ENCODE assay signal across 19 cellular contexts in genomic region chr4:6351246-6352000, GRCh38.
DNase-seq lines count a peak whose midpoint lies in the region; ATAC-seq and TF ChIP-seq lines count a peak whose summit lies in the region.
"Had no signal": no experiment of that assay in that cellular context is flagged by ENCODE, and none has a peak within 500 bp of the region (broad histone marks: within the 10 kb centered on the region; RNA-seq: fewer than 3 reads in every experiment).

No MANE protein-coding gene starts in this region.

- H3K27me3 Mint-ChIP-seq in CD4-positive, alpha-beta T cell = peaks cover 27% of the 10 kb centered on the region

- no peak overlapping the region for H2AFZ ChIP-seq in neural cell (ENCODE audit: low read depth, low read length)
- H2AFZ ChIP-seq in osteoblast (ENCODE audit: low read length) = no peak overlapping the region

- H3K4me2 ChIP-seq in BLaER1 (peak overlapping the region; percentile 79), neural cell (ENCODE audit: low read length) (no peak overlapping the region), osteoblast (ENCODE audit: insufficient read depth, low read length) (no peak overlapping the region)
- H3K4me2 ChIP-seq in BLaER1 treated with 17β-estradiol and CSF1 and Interleukin-3, amounts not matched to agents 10 nM and 100 nM = peak overlapping the region in 9 of 11 experiments; percentile 47 to 82 (median 69); a peak in 18 of 22 replicates

- H3F3A ChIP-seq in neural cell (ENCODE audit: insufficient read depth, low read length, poor library complexity, severe bottlenecking) = no peaks in the 10 kb centered on the region

- H3K79me2 ChIP-seq in neural cell (replicated peaks; ENCODE audit: insufficient read depth, low read length) = no peaks in the 10 kb centered on the region
- no peaks in the 10 kb centered on the region for H3K79me2 ChIP-seq in osteoblast (ENCODE audit: insufficient read depth, low read length)

- intact Hi-C loops in CD4-positive, alpha-beta T cell (cut with DNase I, micrococcal nuclease) = no loop called here

- TF ChIP-seq RAD21 in neural cell (conservative IDR thresholded peaks at IDR 0.05) = no peak

- no peak overlapping the region for H3K9ac ChIP-seq in BLaER1
- H3K9ac ChIP-seq in BLaER1 treated with 17β-estradiol and CSF1 and Interleukin-3, amounts not matched to agents 10 nM and 100 nM = peak overlapping the region in 1 of 11 experiments; percentile 15; a peak in 1 of 22 replicates
- H3K9ac ChIP-seq in neural cell (ENCODE audit: low read length) = peak overlapping the region; percentile 16

- no peak for TF ChIP-seq CTCF in neural cell (IDR thresholded peaks at IDR 0.05; ENCODE audit: poor library complexity, severe bottlenecking)
- TF ChIP-seq CTCF in osteoblast (IDR thresholded peaks at IDR 0.05; ENCODE audit: extremely low read depth, low read depth, low read length) = no peak
- no peak for TF ChIP-seq CTCF in CD4-positive, alpha-beta T cell (IDR thresholded peaks at IDR 0.05)

- peaks cover 75% of the 10 kb centered on the region for H3K4me1 ChIP-seq in BLaER1
- H3K4me1 ChIP-seq in BLaER1 treated with 17β-estradiol and CSF1 and Interleukin-3, amounts not matched to agents 10 nM and 100 nM = peaks cover 11 to 76% (median 68%) of the 10 kb centered on the region in 10 experiments
- no peaks in the 10 kb centered on the region for H3K4me1 ChIP-seq in osteoblast (ENCODE audit: insufficient read depth, low read length)
- H3K4me1 ChIP-seq: BE2C, Caco-2 had no signal

- CTCF ChIA-PET in CD4-positive, alpha-beta T cell (lab: Charles Lee) = no interaction called here

- H3K4me1 Mint-ChIP-seq in CD4-positive, alpha-beta T cell (ENCODE audit: low read depth) = no peaks in the 10 kb centered on the region
- H3K4me1 Mint-ChIP-seq: CD14-positive monocyte; CD4-positive, CD25-positive, alpha-beta regulatory T cell had no signal

- H3K9me3 Mint-ChIP-seq in CD4-positive, alpha-beta T cell = no peaks in the 10 kb centered on the region
- H3K9me3 Mint-ChIP-seq: CD8-positive, alpha-beta T cell had no signal

- no peak for TF ChIP-seq EP300 in neural cell (conservative IDR thresholded peaks at IDR 0.05; ENCODE audit: poor library complexity, severe bottlenecking)

- no peak overlapping the region for H3K27ac Mint-ChIP-seq in CD4-positive, alpha-beta T cell
- H3K27ac Mint-ChIP-seq: CD14-positive monocyte; CD4-positive, CD25-positive, alpha-beta regulatory T cell; CD8-positive, alpha-beta T cell had no signal

- H3K27me3 ChIP-seq in BLaER1 = no peaks in the 10 kb centered on the region
- H3K27me3 ChIP-seq in BLaER1 treated with 17β-estradiol and CSF1 and Interleukin-3, amounts not matched to agents 10 nM and 100 nM = no peaks in the 10 kb centered on the region; a peak in 1 of 22 replicates
- H3K27me3 ChIP-seq in neural cell (ENCODE audit: insufficient read depth, low read depth, low read length) = no peaks in the 10 kb centered on the region
- peaks cover 7% of the 10 kb centered on the region for H3K27me3 ChIP-seq in osteoblast (ENCODE audit: insufficient read depth, low read length)
- no peaks in the 10 kb centered on the region for H3K27me3 ChIP-seq in CD4-positive, alpha-beta T cell (ENCODE audit: control insufficient read depth, insufficient read depth, low read length)
- H3K27me3 ChIP-seq: BE2C had no signal

- H4K20me1 ChIP-seq in BLaER1 (no peaks in the 10 kb centered on the region), neural cell (ENCODE audit: insufficient read depth) (no peaks in the 10 kb centered on the region), osteoblast (ENCODE audit: insufficient read depth, low read length) (no peaks in the 10 kb centered on the region)
- H4K20me1 ChIP-seq in BLaER1 treated with 17β-estradiol and CSF1 and Interleukin-3, amounts not matched to agents 10 nM and 100 nM = peaks cover 0 to 5% (median 0%) of the 10 kb centered on the region in 11 experiments; a peak in 2 of 22 replicates

- H3K9me2 ChIP-seq in neural cell (ENCODE audit: insufficient read depth, low read length) = no peaks in the 10 kb centered on the region

- no peaks in the 10 kb centered on the region for H3K36me3 Mint-ChIP-seq in CD4-positive, alpha-beta T cell (ENCODE audit: low read depth)
- H3K36me3 Mint-ChIP-seq: CD14-positive monocyte; CD4-positive, CD25-positive, alpha-beta regulatory T cell; CD8-positive, alpha-beta T cell had no signal

- no peaks in the 10 kb centered on the region for H3K36me3 ChIP-seq in BLaER1
- H3K36me3 ChIP-seq in BLaER1 treated with 17β-estradiol and CSF1 and Interleukin-3, amounts not matched to agents 10 nM and 100 nM = no peaks in the 10 kb centered on the region
- no peaks in the 10 kb centered on the region for H3K36me3 ChIP-seq in neural cell (ENCODE audit: insufficient read depth, low read length)
- no peaks in the 10 kb centered on the region for H3K36me3 ChIP-seq in osteoblast (ENCODE audit: insufficient read depth, low read length)
- H3K36me3 ChIP-seq: BE2C had no signal

- DNase-seq in osteoblast (ENCODE audit: insufficient read length, low spot score, missing footprints) (peak; percentile 73), epidermal melanocyte (ENCODE audit: insufficient read length, low spot score) (no peak), iPS-NIHi11 (ENCODE audit: low spot score) (no peak)
- DNase-seq in activated CD4-positive, CD25-positive, alpha-beta regulatory T cell treated with anti-CD3 and anti-CD28 coated beads, Interleukin-2, amount 50 U/mL, for 72 hours = no peak
- no peak for DNase-seq in CD4-positive, alpha-beta T cell
- DNase-seq: 8988T; ACHN; BE2C; C1 segment of cervical spinal cord; Caco-2; Calu3; CD4-positive, CD25-positive, alpha-beta regulatory T cell; CD8-positive, alpha-beta T cell; DMS79 treated with DMSO at 0.1 percent for 48 hours; GF-D8 had no signal

- H3K4me3 Mint-ChIP-seq in CD4-positive, alpha-beta T cell = no peak overlapping the region
- H3K4me3 Mint-ChIP-seq: CD14-positive monocyte; CD4-positive, CD25-positive, alpha-beta regulatory T cell; CD8-positive, alpha-beta T cell had no signal

- POLR2A ChIA-PET in CD4-positive, alpha-beta T cell (lab: Charles Lee) = no interaction called here

- H3K27ac ChIP-seq in BLaER1 (0 out of 2 replicates have a peak overlapping the region, but pooled peaks have one; percentile 26), neural cell (ENCODE audit: low read length) (peak overlapping the region; percentile 29), osteoblast (ENCODE audit: low read depth, low read length) (no peak overlapping the region)
- H3K27ac ChIP-seq in BLaER1 treated with 17β-estradiol and CSF1 and Interleukin-3, amounts not matched to agents 10 nM and 100 nM = no peak overlapping the region
- H3K27ac ChIP-seq in CD4-positive, alpha-beta T cell (ENCODE audit: low read depth, low read length) = no peak overlapping the region

- H3K9me3 ChIP-seq in BLaER1 (no peaks in the 10 kb centered on the region), neural cell (ENCODE audit: low read length) (no peaks in the 10 kb centered on the region), osteoblast (ENCODE audit: low read depth, low read length) (no peaks in the 10 kb centered on the region)
- H3K9me3 ChIP-seq in BLaER1 treated with 17β-estradiol and CSF1 and Interleukin-3, amounts not matched to agents 10 nM and 100 nM (replicated peaks in 1 of 11) = peaks cover 0 to 2% (median 0%) of the 10 kb centered on the region in 11 experiments; a peak in 5 of 22 replicates
- H3K9me3 ChIP-seq in CD4-positive, alpha-beta T cell (ENCODE audit: control insufficient read depth, low read length) = no peaks in the 10 kb centered on the region
- H3K9me3 ChIP-seq: BE2C, Caco-2 had no signal

- H3K4me3 ChIP-seq in BLaER1 = no peak overlapping the region
- no peak overlapping the region for H3K4me3 ChIP-seq in BLaER1 treated with 17β-estradiol and CSF1 and Interleukin-3, amounts not matched to agents 10 nM and 100 nM
- H3K4me3 ChIP-seq in neural cell (ENCODE audit: low read length) = no peak overlapping the region
- H3K4me3 ChIP-seq in osteoblast (ENCODE audit: insufficient read depth, low read length) = no peak overlapping the region

- no peak for ATAC-seq in CD4-positive, alpha-beta T cell (ENCODE audit: poor library complexity)
- ATAC-seq: CD8-positive, alpha-beta T cell had no signal

TF ChIP-seq in neural cell, 6 proteins besides CTCF, POLR2A, EP300 and RAD21:
- TF ChIP-seq MXI1 (conservative IDR thresholded peaks at IDR 0.05; ENCODE audit: poor library complexity, severe bottlenecking) (no peak), TAF1 (IDR thresholded peaks at IDR 0.05; ENCODE audit: low read depth) (no peak), SMC3 (conservative IDR thresholded peaks at IDR 0.05; ENCODE audit: poor library complexity) (no peak), REST (IDR thresholded peaks at IDR 0.05; ENCODE audit: borderline replicate concordance) (no peak), POLR2AphosphoS5 (IDR thresholded peaks at IDR 0.05) (no peak), EZH2 (IDR thresholded peaks at IDR 0.05; ENCODE audit: borderline replicate concordance, insufficient read depth, low read length, poor library complexity, severe bottlenecking) (no peak)

Comparison
In these comparisons a context has a peak if more than half of its experiments do, and no peak if none do; other contexts are left out.
1. H3K27ac ChIP-seq: peak in BLaER1 (single experiment) and neural cell (single experiment); none in BLaER1 treated with 17β-estradiol and CSF1 and Interleukin-3, amounts not matched to agents 10 nM and 100 nM (0 of 11), osteoblast (single experiment) and CD4-positive, alpha-beta T cell (single experiment).
2. H3K4me2 ChIP-seq: peak in BLaER1 (single experiment) and BLaER1 treated with 17β-estradiol and CSF1 and Interleukin-3, amounts not matched to agents 10 nM and 100 nM (9 of 11); none in neural cell (single experiment) and osteoblast (single experiment).